In genomic region chr4:32841217-32841616, GRCh38 we compare ENCODE assay signal across 22 cellular contexts.
"Had no signal": no experiment of that assay in that cellular context is flagged by ENCODE, and none has a peak within 500 bp of the region (broad histone marks: within the 10 kb centered on the region; RNA-seq: fewer than 3 reads in every experiment).

No MANE protein-coding gene starts in this region.

- H3K4me1 Mint-ChIP-seq: memory B cell; mesothelial cell of epicardium; stimulated activated effector memory CD8-positive, alpha-beta T cell treated with anti-CD3 and anti-CD28 coated beads, Interleukin-12 subunit alpha, Interleukin-12 subunit beta, amount 100 ng/mL, for 72 hours had no signal

- H3K4me1 ChIP-seq: foreskin keratinocyte, lower lobe of right lung, neural progenitor cell, right atrium auricular region, suprapubic skin, thyroid gland, upper lobe of left lung, uterus had no signal

- H3K4me3 ChIP-seq: lower lobe of right lung, neural progenitor cell, ovary, right atrium auricular region, smooth muscle cell, suprapubic skin, thyroid gland, upper lobe of left lung, uterus had no signal

- H3K27me3 Mint-ChIP-seq: memory B cell; natural killer cell treated with Interleukin-12 subunit alpha and Interleukin-12 subunit beta and Interleukin-15 and Interleukin-18, amount 100 ng/mL, for 72 hours had no signal

- H3K27me3 ChIP-seq: foreskin keratinocyte, neural progenitor cell, ovary, right atrium auricular region, suprapubic skin, thyroid gland, upper lobe of left lung, uterus had no signal

- H3K36me3 Mint-ChIP-seq: memory B cell; mesothelial cell of epicardium; natural killer cell treated with Interleukin-12 subunit alpha and Interleukin-12 subunit beta and Interleukin-15 and Interleukin-18, amount 100 ng/mL, for 72 hours; neural progenitor cell; stimulated activated effector memory CD8-positive, alpha-beta T cell treated with anti-CD3 and anti-CD28 coated beads, Interleukin-12 subunit alpha, Interleukin-12 subunit beta, amount 100 ng/mL, for 72 hours had no signal

- H3K36me3 ChIP-seq: lower lobe of right lung, neural progenitor cell, ovary, right atrium auricular region, suprapubic skin, thyroid gland, upper lobe of left lung, uterus had no signal

- DNase-seq: dermis blood vessel endothelial cell; erythroblast; foreskin keratinocyte; head of caudate nucleus; hippocampal formation; lower lobe of right lung; nucleus accumbens; ovary; stimulated activated CD4-positive, alpha-beta T cell treated with anti-CD3 and anti-CD28 coated beads, Interleukin-4, amount 100 ng/mL, for 1 hour; stimulated activated CD8-positive, alpha-beta memory T cell treated with anti-CD3 and anti-CD28 coated beads, Interleukin-4, amount 100 ng/mL, for 48 hours; stimulated activated naive CD8-positive, alpha-beta T cell treated with anti-CD3 and anti-CD28 coated beads, Interleukin-15, Interleukin-2, amounts not matched to agents 100 U/mL and 50 U/mL, for 24 hours; thyroid gland; upper lobe of left lung; uterus had no signal

- H3K9me3 Mint-ChIP-seq: memory B cell, mesothelial cell of epicardium, neural progenitor cell had no signal

- H3K9me3 ChIP-seq: lower lobe of right lung, ovary, right atrium auricular region, suprapubic skin, thyroid gland, upper lobe of left lung, uterus had no signal

- ATAC-seq: foreskin keratinocyte; lower lobe of right lung; natural killer cell treated with Interleukin-12 subunit alpha and Interleukin-12 subunit beta and Interleukin-15 and Interleukin-18, amount 100 ng/mL, for 72 hours; stimulated activated effector memory CD8-positive, alpha-beta T cell treated with anti-CD3 and anti-CD28 coated beads, Interleukin-12 subunit alpha, Interleukin-12 subunit beta, amount 100 ng/mL, for 72 hours; stimulated activated naive CD8-positive, alpha-beta T cell treated with anti-CD3 and anti-CD28 coated beads, Interleukin-15, Interleukin-2, amounts not matched to agents 100 U/mL and 50 U/mL, for 24 hours had no signal

- H3K27ac ChIP-seq: foreskin keratinocyte, lower lobe of right lung, neural progenitor cell, ovary, right atrium auricular region, suprapubic skin, thyroid gland, upper lobe of left lung, uterus had no signal

- H3K27ac Mint-ChIP-seq: memory B cell; mesothelial cell of epicardium; natural killer cell treated with Interleukin-12 subunit alpha and Interleukin-12 subunit beta and Interleukin-15 and Interleukin-18, amount 100 ng/mL, for 72 hours; neural progenitor cell; stimulated activated effector memory CD8-positive, alpha-beta T cell treated with anti-CD3 and anti-CD28 coated beads, Interleukin-12 subunit alpha, Interleukin-12 subunit beta, amount 100 ng/mL, for 72 hours had no signal

- H3K4me3 Mint-ChIP-seq: memory B cell; mesothelial cell of epicardium; natural killer cell treated with Interleukin-12 subunit alpha and Interleukin-12 subunit beta and Interleukin-15 and Interleukin-18, amount 100 ng/mL, for 72 hours; neural progenitor cell; stimulated activated effector memory CD8-positive, alpha-beta T cell treated with anti-CD3 and anti-CD28 coated beads, Interleukin-12 subunit alpha, Interleukin-12 subunit beta, amount 100 ng/mL, for 72 hours had no signal

- H3K4me2 ChIP-seq: neural progenitor cell, smooth muscle cell had no signal

- H2AFZ ChIP-seq: neural progenitor cell had no signal

- H3K9ac ChIP-seq: neural progenitor cell had no signal
